8 cellular contexts compared by ENCODE assay signal in the genomic region with DNA sequence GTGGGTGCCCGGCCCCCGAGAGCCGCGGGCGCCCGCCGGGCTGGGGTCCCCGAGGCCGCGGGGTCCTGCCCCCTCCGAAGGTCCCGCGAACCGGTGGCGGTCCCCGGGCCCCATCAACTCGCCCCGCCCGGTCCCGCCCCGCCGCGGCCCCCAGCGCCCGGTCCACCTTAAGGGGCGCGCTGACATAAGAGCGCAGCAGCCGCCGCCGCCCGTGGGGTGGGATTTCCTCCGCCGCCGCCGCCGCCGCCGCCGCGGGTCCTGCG. TPM values are rescaled to one million over a fixed set of nuclear protein-coding genes. Genes with fewer than 3 reads are reported as not detected.
A peak's percentile ranks its signal among the peaks of the same experiment; 100 is the strongest.
DNase-seq lines count a peak whose midpoint lies in the region; ATAC-seq, FAIRE-seq and TF ChIP-seq lines count a peak whose summit lies in the region.

A gene with protein sequence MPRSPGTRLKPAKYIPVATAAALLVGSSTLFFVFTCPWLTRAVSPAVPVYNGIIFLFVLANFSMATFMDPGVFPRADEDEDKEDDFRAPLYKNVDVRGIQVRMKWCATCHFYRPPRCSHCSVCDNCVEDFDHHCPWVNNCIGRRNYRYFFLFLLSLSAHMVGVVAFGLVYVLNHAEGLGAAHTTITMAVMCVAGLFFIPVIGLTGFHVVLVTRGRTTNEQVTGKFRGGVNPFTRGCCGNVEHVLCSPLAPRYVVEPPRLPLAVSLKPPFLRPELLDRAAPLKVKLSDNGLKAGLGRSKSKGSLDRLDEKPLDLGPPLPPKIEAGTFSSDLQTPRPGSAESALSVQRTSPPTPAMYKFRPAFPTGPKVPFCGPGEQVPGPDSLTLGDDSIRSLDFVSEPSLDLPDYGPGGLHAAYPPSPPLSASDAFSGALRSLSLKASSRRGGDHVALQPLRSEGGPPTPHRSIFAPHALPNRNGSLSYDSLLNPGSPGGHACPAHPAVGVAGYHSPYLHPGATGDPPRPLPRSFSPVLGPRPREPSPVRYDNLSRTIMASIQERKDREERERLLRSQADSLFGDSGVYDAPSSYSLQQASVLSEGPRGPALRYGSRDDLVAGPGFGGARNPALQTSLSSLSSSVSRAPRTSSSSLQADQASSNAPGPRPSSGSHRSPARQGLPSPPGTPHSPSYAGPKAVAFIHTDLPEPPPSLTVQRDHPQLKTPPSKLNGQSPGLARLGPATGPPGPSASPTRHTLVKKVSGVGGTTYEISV (plus strand): TSS at position 212 of the 263 bp plus-strand sequence. CDS start 144 bp downstream, outside the sequence.

- intact Hi-C loops in heart right ventricle (cut with DNase I), result loop anchor here in 1 of 10 donors (10.0 kb wide), 1 partner anchor 167 kb away; no protein-coding TSS in a partner anchor

- peak; percentile 42 to 62 for ATAC-seq in activated naive CD4-positive, alpha-beta T cell treated with anti-CD3 and anti-CD28 coated beads, Interleukin-2, amount 50 U/mL, for 72 hours
- ATAC-seq in heart right ventricle, result peak; percentile 0 to 86 (median 39)
- no peak for ATAC-seq in GM18870 (IDR thresholded peaks at IDR 0.05; ENCODE audit: unreplicated experiment)

- DNase-seq in stimulated activated CD4-positive, alpha-beta T cell treated with anti-CD3 and anti-CD28 coated beads, Interleukin-12 subunit alpha, Interleukin-12 subunit beta, amount 100 ng/mL, for 4 hours, result peak; percentile 66
- DNase-seq in stimulated activated CD4-positive, alpha-beta T cell treated with anti-CD3 and anti-CD28 coated beads, Interleukin-1b, Interleukin-23, amount 100 ng/mL, for 48 hours, result no peak
- DNase-seq in MG63 (no peak), heart right ventricle (peak in 1 of 2 donors; percentile 67), HTR-8/SVneo (ENCODE audit: insufficient read length, low spot score) (no peak)
- DNase-seq in activated naive CD4-positive, alpha-beta T cell treated with anti-CD3 and anti-CD28 coated beads, Interleukin-2, amount 50 U/mL, for 72 hours (ENCODE audit: low spot score in 2 of 2), result peak in 1 of 2 donors; percentile 22

- no peaks in the 10 kb centered on the region for H3K9me3 Mint-ChIP-seq in activated naive CD4-positive, alpha-beta T cell treated with anti-CD3 and anti-CD28 coated beads, Interleukin-2, amount 50 U/mL, for 72 hours

- H3K9ac ChIP-seq in rectal smooth muscle tissue (ENCODE audit: low read length), result peak within 1 kb of the TSS; percentile 80

- H3K27ac ChIP-seq in heart right ventricle (peak within 1 kb of the TSS; percentile 89 to 100 (median 96)), rectal smooth muscle tissue (ENCODE audit: low read depth, low read length) (peak within 1 kb of the TSS; percentile 86)

- no peaks in the 10 kb centered on the region for H3K36me3 Mint-ChIP-seq in activated naive CD4-positive, alpha-beta T cell treated with anti-CD3 and anti-CD28 coated beads, Interleukin-2, amount 50 U/mL, for 72 hours

- H3K36me3 ChIP-seq in MG63 (peaks cover 13% of the 10 kb centered on the region), heart right ventricle (peaks cover 0 to 17% (median 5%) of the 10 kb centered on the region in 9 donors), rectal smooth muscle tissue (ENCODE audit: control insufficient read depth, insufficient read depth, low read length) (no peaks in the 10 kb centered on the region)

- TF ChIP-seq CTCF in heart right ventricle (IDR thresholded peaks at IDR 0.05), result no peak

- WGBS in heart right ventricle, 2 donors, result 0 to 1% methylated on average over 5 to 40 of the region's 42 CpGs

- H3K9me3 ChIP-seq in MG63 (no peaks in the 10 kb centered on the region), heart right ventricle (no peaks in the 10 kb centered on the region)

- H3K4me1 ChIP-seq in heart right ventricle, result peaks cover 39 to 64% (median 52%) of the 10 kb centered on the region in 9 donors
- H3K4me1 ChIP-seq in rectal smooth muscle tissue (ENCODE audit: control insufficient read depth, insufficient read depth, low read length), result peaks cover 9% of the 10 kb centered on the region

- H3K4me3 ChIP-seq in MG63 (peak within 1 kb of the TSS; percentile 71), heart right ventricle (peak within 1 kb of the TSS; percentile 85 to 100 (median 97)), rectal smooth muscle tissue (ENCODE audit: low read length) (peak within 1 kb of the TSS; percentile 81)

- FAIRE-seq in HTR-8/SVneo (lab: Jason Lieb, UNC), result no peak

- H3K27me3 ChIP-seq in MG63 (no peaks in the 10 kb centered on the region), heart right ventricle (no peaks in the 10 kb centered on the region), rectal smooth muscle tissue (ENCODE audit: control insufficient read depth, insufficient read depth, low read length) (no peaks in the 10 kb centered on the region)

- no peak within 1 kb of the TSS for H3K27ac Mint-ChIP-seq in activated naive CD4-positive, alpha-beta T cell treated with anti-CD3 and anti-CD28 coated beads, Interleukin-2, amount 50 U/mL, for 72 hours

RNA-seq across cellular contexts. Expression of the gene that starts here (rescaled TPM):
- 1.4 and 9.6 TPM in 2 replicates for total RNA-seq in MG63 (2014; rRNA removed; shearing (Covaris generic); ENCODE audit: low replicate concordance)
- total RNA-seq in activated naive CD4-positive, alpha-beta T cell treated with anti-CD3 and anti-CD28 coated beads, Interleukin-2, amount 50 U/mL, for 72 hours, result 10 to 100 TPM; 17.6 to 55.4 TPM
- total RNA-seq in heart right ventricle, result 10 to 100 TPM; 32.5 to 51.7 (median 37.5) TPM
- 10 to 100 TPM; 23.2 to 39.4 TPM for polyA plus RNA-seq in heart right ventricle
